Comparison of ENCODE assay signal across 1 cellular context in genomic region chr17:9273334-9274118, GRCh38.
TF ChIP-seq lines count a peak whose summit lies in the region.

No MANE protein-coding gene starts in this region.

TF ChIP-seq in GM23338, 12 proteins besides CTCF, POLR2A, EP300 and RAD21:
- TF ChIP-seq, protein P1, sequence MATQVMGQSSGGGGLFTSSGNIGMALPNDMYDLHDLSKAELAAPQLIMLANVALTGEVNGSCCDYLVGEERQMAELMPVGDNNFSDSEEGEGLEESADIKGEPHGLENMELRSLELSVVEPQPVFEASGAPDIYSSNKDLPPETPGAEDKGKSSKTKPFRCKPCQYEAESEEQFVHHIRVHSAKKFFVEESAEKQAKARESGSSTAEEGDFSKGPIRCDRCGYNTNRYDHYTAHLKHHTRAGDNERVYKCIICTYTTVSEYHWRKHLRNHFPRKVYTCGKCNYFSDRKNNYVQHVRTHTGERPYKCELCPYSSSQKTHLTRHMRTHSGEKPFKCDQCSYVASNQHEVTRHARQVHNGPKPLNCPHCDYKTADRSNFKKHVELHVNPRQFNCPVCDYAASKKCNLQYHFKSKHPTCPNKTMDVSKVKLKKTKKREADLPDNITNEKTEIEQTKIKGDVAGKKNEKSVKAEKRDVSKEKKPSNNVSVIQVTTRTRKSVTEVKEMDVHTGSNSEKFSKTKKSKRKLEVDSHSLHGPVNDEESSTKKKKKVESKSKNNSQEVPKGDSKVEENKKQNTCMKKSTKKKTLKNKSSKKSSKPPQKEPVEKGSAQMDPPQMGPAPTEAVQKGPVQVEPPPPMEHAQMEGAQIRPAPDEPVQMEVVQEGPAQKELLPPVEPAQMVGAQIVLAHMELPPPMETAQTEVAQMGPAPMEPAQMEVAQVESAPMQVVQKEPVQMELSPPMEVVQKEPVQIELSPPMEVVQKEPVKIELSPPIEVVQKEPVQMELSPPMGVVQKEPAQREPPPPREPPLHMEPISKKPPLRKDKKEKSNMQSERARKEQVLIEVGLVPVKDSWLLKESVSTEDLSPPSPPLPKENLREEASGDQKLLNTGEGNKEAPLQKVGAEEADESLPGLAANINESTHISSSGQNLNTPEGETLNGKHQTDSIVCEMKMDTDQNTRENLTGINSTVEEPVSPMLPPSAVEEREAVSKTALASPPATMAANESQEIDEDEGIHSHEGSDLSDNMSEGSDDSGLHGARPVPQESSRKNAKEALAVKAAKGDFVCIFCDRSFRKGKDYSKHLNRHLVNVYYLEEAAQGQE (IDR thresholded peaks at IDR 0.05; ENCODE audit: unreplicated experiment): no peak
- TF ChIP-seq ZNF462 (CRISPR knock-in tag; IDR thresholded peaks at IDR 0.05) (no peak), ZNF331 (CRISPR knock-in tag; IDR thresholded peaks at IDR 0.05; ENCODE audit: low read depth) (no peak), POLR2AphosphoS5 (IDR thresholded peaks at IDR 0.05; ENCODE audit: low read depth) (no peak), STAT1 (IDR thresholded peaks at IDR 0.05; ENCODE audit: unreplicated experiment) (no peak), ZNF114 (CRISPR knock-in tag; IDR thresholded peaks at IDR 0.05) (no peak), CREB1 (CRISPR knock-in tag; IDR thresholded peaks at IDR 0.05; ENCODE audit: low read depth) (no peak), EZH2 (IDR thresholded peaks at IDR 0.05; ENCODE audit: low read depth, unreplicated experiment) (no peak), JUNB (IDR thresholded peaks at IDR 0.05; ENCODE audit: unreplicated experiment) (no peak)
